ENCODE assay signal across 1 cellular context in genomic region chr19:4182082-4182926, GRCh38.
TF ChIP-seq lines count a peak whose summit lies in the region.

ANKRD24 (plus strand) TSS chr19:4182689; CDS start chr19:4186426, 3,737 bp downstream.
SIRT6 (minus strand) TSS chr19:4182563; CDS start chr19:4182539, 24 bp downstream.

TF ChIP-seq in WTC11, 78 proteins besides CTCF, POLR2A, EP300 and RAD21 (continued from another document and continues in another):
- TF ChIP-seq ZNF281 (CRISPR knock-in tag; IDR thresholded peaks at IDR 0.05), result no peak
- TF ChIP-seq NR3C1 (CRISPR knock-in tag; conservative IDR thresholded peaks at IDR 0.05; ENCODE audit: low read depth), result no peak
- TF ChIP-seq ZNF317 (CRISPR knock-in tag; IDR thresholded peaks at IDR 0.05; ENCODE audit: borderline replicate concordance, low read depth), result no peak
- TF ChIP-seq ZSCAN18 (CRISPR knock-in tag; IDR thresholded peaks at IDR 0.05), result no peak
- no peak for TF ChIP-seq ATF1 (CRISPR knock-in tag; IDR thresholded peaks at IDR 0.05)
- TF ChIP-seq RORB (CRISPR knock-in tag; IDR thresholded peaks at IDR 0.05), result no peak
- TF ChIP-seq ERG (CRISPR knock-in tag; IDR thresholded peaks at IDR 0.05), result no peak
- no peak for TF ChIP-seq GRHL2 (CRISPR knock-in tag; IDR thresholded peaks at IDR 0.05; ENCODE audit: insufficient replicate concordance, severe bottlenecking)
- TF ChIP-seq ATF3 (CRISPR knock-in tag; conservative IDR thresholded peaks at IDR 0.05), result no peak
- peak; percentile 76 for TF ChIP-seq MAX (CRISPR knock-in tag; IDR thresholded peaks at IDR 0.05)
- TF ChIP-seq AR (CRISPR knock-in tag; IDR thresholded peaks at IDR 0.05), result no peak
- TF ChIP-seq GTF2I (CRISPR knock-in tag; conservative IDR thresholded peaks at IDR 0.05), result 0 out of 2 replicates have a peak, but pooled peaks have one; percentile 70
- TF ChIP-seq ZNF425 (CRISPR knock-in tag; conservative IDR thresholded peaks at IDR 0.05), result no peak
- TF ChIP-seq NR1H2 (CRISPR knock-in tag; IDR thresholded peaks at IDR 0.05), result no peak
- TF ChIP-seq STAT6 (CRISPR knock-in tag; conservative IDR thresholded peaks at IDR 0.05; ENCODE audit: low read depth), result no peak
- TF ChIP-seq CDX4 (CRISPR knock-in tag; IDR thresholded peaks at IDR 0.05; ENCODE audit: borderline replicate concordance), result no peak
- TF ChIP-seq ZNF512 (CRISPR knock-in tag; IDR thresholded peaks at IDR 0.05; ENCODE audit: borderline replicate concordance), result 0 out of 2 replicates have a peak, but pooled peaks have one; percentile 23
- TF ChIP-seq MXD4 (CRISPR knock-in tag; IDR thresholded peaks at IDR 0.05; ENCODE audit: borderline replicate concordance), result no peak
- no peak for TF ChIP-seq SMAD3 (CRISPR knock-in tag; IDR thresholded peaks at IDR 0.05; ENCODE audit: borderline replicate concordance)
- peak; percentile 93 for TF ChIP-seq SP1 (CRISPR knock-in tag; conservative IDR thresholded peaks at IDR 0.05)
- no peak for TF ChIP-seq HMGA2 (CRISPR knock-in tag; IDR thresholded peaks at IDR 0.05)
- TF ChIP-seq ELF4 (CRISPR knock-in tag; IDR thresholded peaks at IDR 0.05; ENCODE audit: low read depth), result no peak
- no peak for TF ChIP-seq FOXJ3 (CRISPR knock-in tag; IDR thresholded peaks at IDR 0.05; ENCODE audit: borderline replicate concordance)
- peak; percentile 87 for TF ChIP-seq FOXP1 (CRISPR knock-in tag; IDR thresholded peaks at IDR 0.05; ENCODE audit: borderline replicate concordance)
- no peak for TF ChIP-seq NFATC4 (CRISPR knock-in tag; IDR thresholded peaks at IDR 0.05)
- no peak for TF ChIP-seq AFF4 (CRISPR knock-in tag; IDR thresholded peaks at IDR 0.05; ENCODE audit: borderline replicate concordance)
- TF ChIP-seq FOXP4 (CRISPR knock-in tag; IDR thresholded peaks at IDR 0.05), result no peak
- TF ChIP-seq ZBTB21 (CRISPR knock-in tag; IDR thresholded peaks at IDR 0.05; ENCODE audit: borderline replicate concordance), result peak; percentile 66; the same call in 1 of the 2 replicates
